Comparison of ENCODE assay signal across 1 cellular context in the genomic region with DNA sequence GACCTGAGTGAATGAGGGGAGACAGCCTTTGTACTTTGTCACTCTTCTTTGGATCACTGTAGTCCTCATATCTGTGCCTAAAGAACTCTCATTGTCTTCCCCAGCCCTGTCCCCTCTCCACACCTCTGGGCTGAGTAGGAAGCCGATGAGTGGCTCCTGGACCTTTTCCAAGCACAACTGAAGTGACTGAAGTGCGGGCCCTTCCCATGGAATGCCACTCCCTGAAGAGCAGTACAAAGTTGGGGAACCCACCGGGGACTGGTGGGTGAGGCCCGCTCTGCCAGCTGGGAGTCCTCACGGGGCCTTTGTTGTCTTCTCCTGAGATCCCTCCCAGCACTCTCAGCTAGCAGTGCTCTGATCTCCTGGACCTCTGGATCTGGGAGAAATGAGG.
TF ChIP-seq lines count a peak whose summit lies in the region.

No MANE protein-coding gene starts in this region.

TF ChIP-seq in GM23338, 12 proteins besides CTCF, POLR2A, EP300 and RAD21 (continued from another document):
- TF ChIP-seq, protein P1, sequence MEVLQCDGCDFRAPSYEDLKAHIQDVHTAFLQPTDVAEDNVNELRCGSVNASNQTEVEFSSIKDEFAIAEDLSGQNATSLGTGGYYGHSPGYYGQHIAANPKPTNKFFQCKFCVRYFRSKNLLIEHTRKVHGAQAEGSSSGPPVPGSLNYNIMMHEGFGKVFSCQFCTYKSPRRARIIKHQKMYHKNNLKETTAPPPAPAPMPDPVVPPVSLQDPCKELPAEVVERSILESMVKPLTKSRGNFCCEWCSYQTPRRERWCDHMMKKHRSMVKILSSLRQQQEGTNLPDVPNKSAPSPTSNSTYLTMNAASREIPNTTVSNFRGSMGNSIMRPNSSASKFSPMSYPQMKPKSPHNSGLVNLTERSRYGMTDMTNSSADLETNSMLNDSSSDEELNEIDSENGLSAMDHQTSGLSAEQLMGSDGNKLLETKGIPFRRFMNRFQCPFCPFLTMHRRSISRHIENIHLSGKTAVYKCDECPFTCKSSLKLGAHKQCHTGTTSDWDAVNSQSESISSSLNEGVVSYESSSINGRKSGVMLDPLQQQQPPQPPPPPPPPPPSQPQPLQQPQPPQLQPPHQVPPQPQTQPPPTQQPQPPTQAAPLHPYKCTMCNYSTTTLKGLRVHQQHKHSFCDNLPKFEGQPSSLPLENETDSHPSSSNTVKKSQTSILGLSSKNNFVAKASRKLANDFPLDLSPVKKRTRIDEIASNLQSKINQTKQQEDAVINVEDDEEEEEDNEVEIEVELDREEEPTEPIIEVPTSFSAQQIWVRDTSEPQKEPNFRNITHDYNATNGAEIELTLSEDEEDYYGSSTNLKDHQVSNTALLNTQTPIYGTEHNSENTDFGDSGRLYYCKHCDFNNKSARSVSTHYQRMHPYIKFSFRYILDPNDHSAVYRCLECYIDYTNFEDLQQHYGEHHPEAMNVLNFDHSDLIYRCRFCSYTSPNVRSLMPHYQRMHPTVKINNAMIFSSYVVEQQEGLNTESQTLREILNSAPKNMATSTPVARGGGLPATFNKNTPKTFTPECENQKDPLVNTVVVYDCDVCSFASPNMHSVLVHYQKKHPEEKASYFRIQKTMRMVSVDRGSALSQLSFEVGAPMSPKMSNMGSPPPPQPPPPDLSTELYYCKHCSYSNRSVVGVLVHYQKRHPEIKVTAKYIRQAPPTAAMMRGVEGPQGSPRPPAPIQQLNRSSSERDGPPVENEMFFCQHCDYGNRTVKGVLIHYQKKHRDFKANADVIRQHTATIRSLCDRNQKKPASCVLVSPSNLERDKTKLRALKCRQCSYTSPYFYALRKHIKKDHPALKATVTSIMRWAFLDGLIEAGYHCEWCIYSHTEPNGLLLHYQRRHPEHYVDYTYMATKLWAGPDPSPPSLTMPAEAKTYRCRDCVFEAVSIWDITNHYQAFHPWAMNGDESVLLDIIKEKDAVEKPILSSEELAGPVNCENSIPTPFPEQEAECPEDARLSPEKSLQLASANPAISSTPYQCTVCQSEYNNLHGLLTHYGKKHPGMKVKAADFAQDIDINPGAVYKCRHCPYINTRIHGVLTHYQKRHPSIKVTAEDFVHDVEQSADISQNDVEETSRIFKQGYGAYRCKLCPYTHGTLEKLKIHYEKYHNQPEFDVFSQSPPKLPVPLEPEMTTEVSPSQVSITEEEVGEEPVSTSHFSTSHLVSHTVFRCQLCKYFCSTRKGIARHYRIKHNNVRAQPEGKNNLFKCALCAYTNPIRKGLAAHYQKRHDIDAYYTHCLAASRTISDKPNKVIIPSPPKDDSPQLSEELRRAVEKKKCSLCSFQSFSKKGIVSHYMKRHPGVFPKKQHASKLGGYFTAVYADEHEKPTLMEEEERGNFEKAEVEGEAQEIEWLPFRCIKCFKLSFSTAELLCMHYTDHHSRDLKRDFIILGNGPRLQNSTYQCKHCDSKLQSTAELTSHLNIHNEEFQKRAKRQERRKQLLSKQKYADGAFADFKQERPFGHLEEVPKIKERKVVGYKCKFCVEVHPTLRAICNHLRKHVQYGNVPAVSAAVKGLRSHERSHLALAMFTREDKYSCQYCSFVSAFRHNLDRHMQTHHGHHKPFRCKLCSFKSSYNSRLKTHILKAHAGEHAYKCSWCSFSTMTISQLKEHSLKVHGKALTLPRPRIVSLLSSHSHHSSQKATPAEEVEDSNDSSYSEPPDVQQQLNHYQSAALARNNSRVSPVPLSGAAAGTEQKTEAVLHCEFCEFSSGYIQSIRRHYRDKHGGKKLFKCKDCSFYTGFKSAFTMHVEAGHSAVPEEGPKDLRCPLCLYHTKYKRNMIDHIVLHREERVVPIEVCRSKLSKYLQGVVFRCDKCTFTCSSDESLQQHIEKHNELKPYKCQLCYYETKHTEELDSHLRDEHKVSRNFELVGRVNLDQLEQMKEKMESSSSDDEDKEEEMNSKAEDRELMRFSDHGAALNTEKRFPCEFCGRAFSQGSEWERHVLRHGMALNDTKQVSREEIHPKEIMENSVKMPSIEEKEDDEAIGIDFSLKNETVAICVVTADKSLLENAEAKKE (CRISPR knock-in tag; IDR thresholded peaks at IDR 0.05) = no peak
- TF ChIP-seq CREB1 (CRISPR knock-in tag; IDR thresholded peaks at IDR 0.05; ENCODE audit: low read depth) (no peak), ZNF331 (CRISPR knock-in tag; IDR thresholded peaks at IDR 0.05; ENCODE audit: low read depth) (no peak)
- TF ChIP-seq, protein P2, sequence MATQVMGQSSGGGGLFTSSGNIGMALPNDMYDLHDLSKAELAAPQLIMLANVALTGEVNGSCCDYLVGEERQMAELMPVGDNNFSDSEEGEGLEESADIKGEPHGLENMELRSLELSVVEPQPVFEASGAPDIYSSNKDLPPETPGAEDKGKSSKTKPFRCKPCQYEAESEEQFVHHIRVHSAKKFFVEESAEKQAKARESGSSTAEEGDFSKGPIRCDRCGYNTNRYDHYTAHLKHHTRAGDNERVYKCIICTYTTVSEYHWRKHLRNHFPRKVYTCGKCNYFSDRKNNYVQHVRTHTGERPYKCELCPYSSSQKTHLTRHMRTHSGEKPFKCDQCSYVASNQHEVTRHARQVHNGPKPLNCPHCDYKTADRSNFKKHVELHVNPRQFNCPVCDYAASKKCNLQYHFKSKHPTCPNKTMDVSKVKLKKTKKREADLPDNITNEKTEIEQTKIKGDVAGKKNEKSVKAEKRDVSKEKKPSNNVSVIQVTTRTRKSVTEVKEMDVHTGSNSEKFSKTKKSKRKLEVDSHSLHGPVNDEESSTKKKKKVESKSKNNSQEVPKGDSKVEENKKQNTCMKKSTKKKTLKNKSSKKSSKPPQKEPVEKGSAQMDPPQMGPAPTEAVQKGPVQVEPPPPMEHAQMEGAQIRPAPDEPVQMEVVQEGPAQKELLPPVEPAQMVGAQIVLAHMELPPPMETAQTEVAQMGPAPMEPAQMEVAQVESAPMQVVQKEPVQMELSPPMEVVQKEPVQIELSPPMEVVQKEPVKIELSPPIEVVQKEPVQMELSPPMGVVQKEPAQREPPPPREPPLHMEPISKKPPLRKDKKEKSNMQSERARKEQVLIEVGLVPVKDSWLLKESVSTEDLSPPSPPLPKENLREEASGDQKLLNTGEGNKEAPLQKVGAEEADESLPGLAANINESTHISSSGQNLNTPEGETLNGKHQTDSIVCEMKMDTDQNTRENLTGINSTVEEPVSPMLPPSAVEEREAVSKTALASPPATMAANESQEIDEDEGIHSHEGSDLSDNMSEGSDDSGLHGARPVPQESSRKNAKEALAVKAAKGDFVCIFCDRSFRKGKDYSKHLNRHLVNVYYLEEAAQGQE (IDR thresholded peaks at IDR 0.05; ENCODE audit: unreplicated experiment) = no peak
- TF ChIP-seq, protein P3, sequence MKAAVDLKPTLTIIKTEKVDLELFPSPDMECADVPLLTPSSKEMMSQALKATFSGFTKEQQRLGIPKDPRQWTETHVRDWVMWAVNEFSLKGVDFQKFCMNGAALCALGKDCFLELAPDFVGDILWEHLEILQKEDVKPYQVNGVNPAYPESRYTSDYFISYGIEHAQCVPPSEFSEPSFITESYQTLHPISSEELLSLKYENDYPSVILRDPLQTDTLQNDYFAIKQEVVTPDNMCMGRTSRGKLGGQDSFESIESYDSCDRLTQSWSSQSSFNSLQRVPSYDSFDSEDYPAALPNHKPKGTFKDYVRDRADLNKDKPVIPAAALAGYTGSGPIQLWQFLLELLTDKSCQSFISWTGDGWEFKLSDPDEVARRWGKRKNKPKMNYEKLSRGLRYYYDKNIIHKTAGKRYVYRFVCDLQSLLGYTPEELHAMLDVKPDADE (IDR thresholded peaks at IDR 0.05) = no peak
